Comparison of ENCODE assay signal across 20 cellular contexts in the genomic region with DNA sequence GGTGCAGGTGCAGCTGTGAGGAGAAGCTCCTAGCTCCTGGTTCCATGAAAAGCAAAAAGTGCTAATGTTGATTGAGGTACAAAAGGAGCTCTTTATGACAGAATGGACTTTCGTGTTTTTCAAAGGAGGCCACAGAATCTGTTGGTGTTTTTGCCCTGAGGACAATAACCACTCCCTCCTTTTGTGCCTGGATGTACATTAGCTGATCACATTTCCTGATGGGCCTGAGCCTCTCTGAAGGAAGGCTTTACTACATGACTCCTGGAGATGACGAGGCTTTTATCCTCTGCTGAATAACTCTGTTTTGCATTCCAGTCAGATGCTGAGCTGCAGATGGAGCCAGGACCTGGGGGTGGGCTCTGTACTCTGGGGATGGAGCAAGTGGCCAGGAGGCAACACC.
"Had no signal": no experiment of that assay in that cellular context is flagged by ENCODE, and none has a peak within 500 bp of the region (broad histone marks: within the 10 kb centered on the region; RNA-seq: fewer than 3 reads in every experiment).

No MANE protein-coding gene starts in this region.

- H3K4me3 ChIP-seq: coronary artery, esophagus squamous epithelium, left lung, pancreas, sigmoid colon, spleen had no signal

- H3K9me3 ChIP-seq: esophagus squamous epithelium, left lung, pancreas, sigmoid colon, spleen had no signal

- H3K4me1 Mint-ChIP-seq: central memory CD8-positive, alpha-beta T cell had no signal

- H3K27me3 Mint-ChIP-seq: central memory CD8-positive, alpha-beta T cell had no signal

- H3K36me3 Mint-ChIP-seq: activated naive CD8-positive, alpha-beta T cell; brain; type B pancreatic cell had no signal

- H3K27me3 ChIP-seq: esophagus squamous epithelium, left lung, pancreas, sigmoid colon, spleen had no signal

- H3K27ac Mint-ChIP-seq: activated CD8-positive, alpha-beta T cell treated with anti-CD3 and anti-CD28 coated beads, Interleukin-2, amount 10 ng/mL, durations not matched to agents 7 days and 5 days; activated naive CD8-positive, alpha-beta T cell; activated T-cell treated with anti-CD3 and anti-CD28 coated beads, Interleukin-2, amount 50 U/mL, for 72 hours; stimulated activated naive CD8-positive, alpha-beta T cell treated with anti-CD3 and anti-CD28 coated beads, Interleukin-15, Interleukin-2, amounts not matched to agents 100 ng/mL and 50 ng/mL, for 24 hours; type B pancreatic cell had no signal

- H3K36me3 ChIP-seq: esophagus squamous epithelium, left lung, pancreas, sigmoid colon, spleen, WERI-Rb-1 had no signal

- H3K4me3 Mint-ChIP-seq: activated CD8-positive, alpha-beta T cell treated with anti-CD3 and anti-CD28 coated beads, Interleukin-2, amount 10 ng/mL, durations not matched to agents 7 days and 5 days; activated naive CD8-positive, alpha-beta T cell; activated T-cell treated with anti-CD3 and anti-CD28 coated beads, Interleukin-2, amount 50 U/mL, for 72 hours; brain; central memory CD8-positive, alpha-beta T cell; stimulated activated naive CD8-positive, alpha-beta T cell treated with anti-CD3 and anti-CD28 coated beads, Interleukin-15, Interleukin-2, amounts not matched to agents 100 ng/mL and 50 ng/mL, for 24 hours; type B pancreatic cell had no signal

- H3K4me1 ChIP-seq: left lung, pancreas, spleen had no signal

- H3K9me3 Mint-ChIP-seq: activated T-cell treated with anti-CD3 and anti-CD28 coated beads, Interleukin-2, amount 50 U/mL, for 72 hours; central memory CD8-positive, alpha-beta T cell; stimulated activated naive CD8-positive, alpha-beta T cell treated with anti-CD3 and anti-CD28 coated beads, Interleukin-15, Interleukin-2, amounts not matched to agents 100 ng/mL and 50 ng/mL, for 24 hours; type B pancreatic cell had no signal

- DNase-seq: activated CD4-positive, alpha-beta T cell treated with anti-CD3 and anti-CD28 coated beads for 4 hours; activated CD8-positive, alpha-beta memory T cell treated with anti-CD3 and anti-CD28 coated beads, Interleukin-2, amount 50 U/mL, for 4 hours; activated CD8-positive, alpha-beta T cell treated with anti-CD3 and anti-CD28 coated beads, Interleukin-2, amount 10 ng/mL, durations not matched to agents 7 days and 5 days; activated gamma-delta T cell treated with Interleukin-2 at 50 U/mL for 16 hours; activated T-cell treated with anti-CD3 and anti-CD28 coated beads, Interleukin-2, amount 50 U/mL, for 72 hours; esophagus squamous epithelium; hypothalamus; kidney; left lung; mammary epithelial cell; pancreas; sigmoid colon; spleen; WERI-Rb-1 had no signal

- H3K27ac ChIP-seq: coronary artery, esophagus squamous epithelium, left lung, pancreas, sigmoid colon, spleen, WERI-Rb-1 had no signal
